ENCODE assay signal across 21 cellular contexts in the genomic region with DNA sequence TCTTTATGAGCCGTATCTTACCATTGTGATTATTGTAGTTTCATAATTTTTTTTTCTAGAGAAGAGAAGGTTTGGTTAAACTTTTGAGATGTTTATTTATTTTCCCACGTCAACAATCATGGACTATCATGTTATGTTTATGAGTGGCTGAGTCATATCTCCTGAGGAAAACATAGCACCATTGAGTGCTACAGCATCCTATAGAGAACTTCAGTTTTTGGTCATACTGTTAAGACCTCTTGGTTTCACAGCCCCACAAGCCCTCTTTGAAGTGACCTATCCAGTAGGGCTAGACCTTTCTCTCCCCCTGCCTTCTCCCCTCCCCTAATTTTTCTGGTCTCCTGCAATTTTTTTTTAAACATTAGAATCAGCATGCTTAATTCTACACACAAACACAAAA. TPM values are rescaled to one million over a fixed set of nuclear protein-coding genes. Genes with fewer than 3 reads are reported as not detected.
A peak's percentile ranks its signal among the peaks of the same experiment; 100 is the strongest.
DNase-seq lines count a peak whose midpoint lies in the region; ATAC-seq, FAIRE-seq and TF ChIP-seq lines count a peak whose summit lies in the region.
"Had no signal": no experiment of that assay in that cellular context is flagged by ENCODE, and none has a peak within 500 bp of the region (broad histone marks: within the 10 kb centered on the region; RNA-seq: fewer than 3 reads in every experiment).

No MANE protein-coding gene starts in this region.

- in situ Hi-C loops in GM12878 (cut with MboI), result no loop called here

- H4K20me1 ChIP-seq in GM12878 (ENCODE audit: control insufficient read depth, insufficient read depth), result no peaks in the 10 kb centered on the region

- no peak overlapping the region for H2AFZ ChIP-seq in GM12878 (ENCODE audit: control insufficient read depth, low read depth, low read length)

- FAIRE-seq in GM12878 (lab: Jason Lieb, UNC) (no peak), GM12892 (lab: Jason Lieb, UNC) (no peak)
- FAIRE-seq: GM18507 had no signal

- 70% methylated on average over 2 of the region's 2 CpGs for WGBS in GM12878 (ENCODE audit: insufficient coverage, insufficient replicate concordance, low lambda C conversion rate, missing lambda C conversion rate)
- WGBS in tibial nerve, 2 donors, result 76 to 82% methylated on average over 2 of the region's 2 CpGs

- H3K9me3 ChIP-seq in GM12878 (replicated peaks; ENCODE audit: control insufficient read depth, insufficient read depth, low read length), result no peaks in the 10 kb centered on the region; the same call in 2 of the 3 replicates
- peaks cover 0 to 27% (median 6%) of the 10 kb centered on the region in 4 donors for H3K9me3 ChIP-seq in tibial nerve
- H3K9me3 ChIP-seq: Caco-2, HAP-1, Peyer's patch had no signal

- H3K4me3 ChIP-seq in GM12878 (no peak overlapping the region), tibial nerve (no peak overlapping the region)
- H3K4me3 ChIP-seq: HAP-1, Peyer's patch, SJCRH30 had no signal

- CTCF ChIA-PET in GM12878 (lab: Yijun Ruan, JAX), result no interaction called here

- no peak for TF ChIP-seq POLR2A in GM12878 (IDR thresholded peaks at IDR 0.05; ENCODE audit: low read depth, low read length)
- TF ChIP-seq POLR2A in GM12892 (IDR thresholded peaks at IDR 0.05; ENCODE audit: low read depth, low read length), result no peak
- no peak for TF ChIP-seq POLR2A in tibial nerve (IDR thresholded peaks at IDR 0.05)

- H3K27ac ChIP-seq in GM12878 (ENCODE audit: control insufficient read depth, insufficient read depth) (no peak overlapping the region), tibial nerve (no peak overlapping the region)
- H3K27ac ChIP-seq: Peyer's patch, SJCRH30 had no signal

- peak; percentile 50 for ATAC-seq in GM18870 (IDR thresholded peaks at IDR 0.05; ENCODE audit: unreplicated experiment)
- ATAC-seq in HG02610 (IDR thresholded peaks at IDR 0.05; ENCODE audit: unreplicated experiment), result peak; percentile 76
- peak; percentile 81 for ATAC-seq in GM12878

- no TSS peak for BruUV-seq in GM12878 (replicated peaks; lab: Mats Ljungman, UMichigan)

- H3K36me3 ChIP-seq in GM12878 (ENCODE audit: control insufficient read depth in 2 of 2, insufficient read depth in 2 of 2, low read length in 1 of 2), result no peaks in the 10 kb centered on the region
- no peaks in the 10 kb centered on the region for H3K36me3 ChIP-seq in tibial nerve
- H3K36me3 ChIP-seq: HAP-1, Peyer's patch had no signal

- TF ChIP-seq CTCF in GM12878 (IDR thresholded peaks at IDR 0.05 in 2 of 3, conservative IDR thresholded peaks at IDR 0.05 in 1 of 3; ENCODE audit: control insufficient read depth in 2 of 3, extremely low read depth in 1 of 3, insufficient read depth in 1 of 3, low read depth in 3 of 3, low read length in 3 of 3), result no peak
- TF ChIP-seq CTCF in tibial nerve (IDR thresholded peaks at IDR 0.05), result no peak

- TF ChIP-seq EP300 in GM12878 (IDR thresholded peaks at IDR 0.05; ENCODE audit: borderline replicate concordance in 1 of 2, control insufficient read depth in 1 of 2, low read depth in 2 of 2, low read length in 2 of 2) (no peak), tibial nerve (IDR thresholded peaks at IDR 0.05) (no peak)

- DNase-seq in GM12878 (ENCODE audit: low read depth, low spot score) (no peak), GM12892 (ENCODE audit: insufficient read length) (no peak), epidermal melanocyte (ENCODE audit: insufficient read length, low spot score) (no peak), tibial nerve (ENCODE audit: low spot score in 2 of 2) (no peak), SHP77 treated with DMSO at 0.1 percent for 48 hours (lab: John Stamatoyannopoulos, UW) (no peak)
- DNase-seq: Caco-2; CD4-positive, alpha-beta T cell; DMS 273 treated with DMSO at 0.1 percent for 48 hours; Karpas-422; NCI-H1694; NCI-H2081; NCI-H2171 treated with DMSO at 0.1 percent for 48 hours; NCI-H524 treated with DMSO at 0.1 percent for 48 hours; NCI-H82; Peyer's patch; SJCRH30; T-helper 1 cell had no signal

- no peaks in the 10 kb centered on the region for H3K27me3 ChIP-seq in GM12878 (replicated peaks in 1 of 2; ENCODE audit: control insufficient read depth in 2 of 2, insufficient read depth in 2 of 2, low read length in 1 of 2)
- H3K27me3 ChIP-seq in tibial nerve, result no peaks in the 10 kb centered on the region
- H3K27me3 ChIP-seq: Peyer's patch, SJCRH30 had no signal

- no peak for TF ChIP-seq RAD21 in GM12878 (IDR thresholded peaks at IDR 0.05; ENCODE audit: insufficient read depth, low read depth, low read length)

- intact Hi-C loops in GM12878 (cut with micrococcal nuclease; ENCODE audit: unreplicated experiment), result no loop called here

- POLR2A ChIA-PET in GM12878 (lab: Charles Lee), result no interaction called here

- RAD21 ChIA-PET in GM12878 (lab: Charles Lee; ENCODE audit: unreplicated experiment), result no interaction called here

- H3K4me1 ChIP-seq in GM12878 (ENCODE audit: control insufficient read depth, insufficient read depth, low read length) (peaks cover 3% of the 10 kb centered on the region; the same call in 1 of the 2 replicates), tibial nerve (peaks cover 0 to 27% (median 8%) of the 10 kb centered on the region in 4 donors)
- H3K4me1 ChIP-seq: Caco-2, HAP-1, Peyer's patch, SJCRH30 had no signal

- H3K9ac ChIP-seq in GM12878 (ENCODE audit: control insufficient read depth, insufficient read depth, low read length), result no peak overlapping the region

- SMC1A ChIA-PET in GM12878 (lab: Charles Lee; ENCODE audit: uncharacterized antibody, unreplicated experiment), result no interaction called here

- no peak overlapping the region for H3K4me2 ChIP-seq in GM12878 (ENCODE audit: control insufficient read depth, insufficient read depth)

- H3K79me2 ChIP-seq in GM12878 (ENCODE audit: control insufficient read depth, insufficient read depth, low read length), result peaks cover 4% of the 10 kb centered on the region; the same call in 1 of the 2 replicates

TF ChIP-seq in GM12878, 131 proteins besides CTCF, POLR2A, EP300 and RAD21:
- TF ChIP-seq NFXL1 (IDR thresholded peaks at IDR 0.05; ENCODE audit: borderline replicate concordance) (no peak), ATF7 (IDR thresholded peaks at IDR 0.05; ENCODE audit: low read depth) (no peak), SUPT20H (IDR thresholded peaks at IDR 0.05; ENCODE audit: borderline replicate concordance, control insufficient read depth, low read depth, low read length) (no peak)
TF ChIP-seq in GM12878: peak in this region for 0.

RNA-seq across cellular contexts. Expression of gene PIK3CA, which starts 20.8 kb away (rescaled TPM):
- total RNA-seq in GM12878 (2013; cell fraction: nucleolus; rRNA removed), result 36.3 and 42.4 TPM in 2 replicates
- 10.8 and 13.9 TPM in 2 replicates for total RNA-seq in GM12878 (2014; rRNA removed)
- 18.6 and 18.7 TPM in 2 replicates for total RNA-seq in GM12878 (2014; rRNA removed; fragmentation: Illumina TruSeq; extraction: Trizol)
- total RNA-seq in GM12878 (2021), result 16.9 and 17.4 TPM in 2 replicates
- polyA plus RNA-seq in GM12878 (2011; ENCODE audit: low read depth), result 8.2 TPM
- polyA plus RNA-seq in GM12878 (2011; rRNA removed), result 15.7 and 28.9 TPM in 2 replicates
- 3.8 and 5.9 TPM in 2 replicates for polyA plus RNA-seq in GM12878 (2011; cell fraction: cytosol; rRNA removed)
- 9.5 and 12.6 TPM in 2 replicates for polyA plus RNA-seq in GM12878 (2011; cell fraction: nucleus; rRNA removed)
- polyA plus RNA-seq in GM12878 (2012), result 7.3 and 12.3 TPM in 2 replicates
- 13.3 and 15.3 TPM in 2 replicates for polyA plus RNA-seq in GM12878 (2014; fragmentation: Illumina TruSeq; extraction: Trizol)
- 1 to 10 TPM; 3.0 to 4.1 TPM for polyA plus RNA-seq in GM12878 (2014; fragmentation: Nextera tagmentation; extraction: Ambion mirVana)
- polyA plus RNA-seq in GM12878 (2014; rRNA removed), result 6.7 and 7.0 TPM in 2 replicates
- 1 to 10 TPM; 3.5 to 7.2 TPM for polyA plus RNA-seq in GM12878 (2016; fragmentation: Nextera tagmentation; extraction: Ambion mirVana)
- polyA minus RNA-seq in GM12878 (2011; rRNA and poly(A)+ RNA removed), result 17.2 and 30.1 TPM in 2 replicates
- 9.1 and 10.8 TPM in 2 replicates for polyA minus RNA-seq in GM12878 (2011; cell fraction: cytosol; rRNA and poly(A)+ RNA removed)
- polyA minus RNA-seq in GM12878 (2011; cell fraction: nucleus; rRNA and poly(A)+ RNA removed), result 10.5 and 12.6 TPM in 2 replicates
- 12.9 TPM for polyA plus RNA-seq in GM12892 (2012; ENCODE audit: missing spikeins)
- 10 to 100 TPM; 30.0 to 45.2 (median 39.1) TPM for total RNA-seq in tibial nerve
